ENCODE assay signal across 1 cellular context in the genomic region with DNA sequence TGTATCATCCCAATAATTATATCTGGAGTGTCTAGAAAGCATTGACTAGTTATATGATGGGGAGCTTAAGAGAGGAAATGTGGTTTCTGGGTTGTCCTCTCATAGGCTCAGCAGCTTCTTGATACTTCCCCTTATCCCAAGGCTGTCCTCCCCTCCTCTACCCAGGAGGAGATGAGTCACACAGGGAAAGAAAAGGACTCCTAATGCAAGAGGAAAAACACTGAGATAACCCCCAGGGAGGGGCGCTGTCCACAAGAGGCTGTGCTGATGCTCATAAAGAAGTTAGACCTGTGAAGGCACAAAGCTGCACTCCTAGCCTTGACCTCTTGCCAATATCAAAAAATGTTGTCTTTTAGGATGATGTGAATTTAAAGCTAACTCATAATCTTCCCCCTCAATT.
TF ChIP-seq lines count a peak whose summit lies in the region.

No MANE protein-coding gene starts in this region.

TF ChIP-seq in PFSK-1, 5 proteins besides CTCF, POLR2A, EP300 and RAD21 (continued from another document):
- TF ChIP-seq, protein P1, sequence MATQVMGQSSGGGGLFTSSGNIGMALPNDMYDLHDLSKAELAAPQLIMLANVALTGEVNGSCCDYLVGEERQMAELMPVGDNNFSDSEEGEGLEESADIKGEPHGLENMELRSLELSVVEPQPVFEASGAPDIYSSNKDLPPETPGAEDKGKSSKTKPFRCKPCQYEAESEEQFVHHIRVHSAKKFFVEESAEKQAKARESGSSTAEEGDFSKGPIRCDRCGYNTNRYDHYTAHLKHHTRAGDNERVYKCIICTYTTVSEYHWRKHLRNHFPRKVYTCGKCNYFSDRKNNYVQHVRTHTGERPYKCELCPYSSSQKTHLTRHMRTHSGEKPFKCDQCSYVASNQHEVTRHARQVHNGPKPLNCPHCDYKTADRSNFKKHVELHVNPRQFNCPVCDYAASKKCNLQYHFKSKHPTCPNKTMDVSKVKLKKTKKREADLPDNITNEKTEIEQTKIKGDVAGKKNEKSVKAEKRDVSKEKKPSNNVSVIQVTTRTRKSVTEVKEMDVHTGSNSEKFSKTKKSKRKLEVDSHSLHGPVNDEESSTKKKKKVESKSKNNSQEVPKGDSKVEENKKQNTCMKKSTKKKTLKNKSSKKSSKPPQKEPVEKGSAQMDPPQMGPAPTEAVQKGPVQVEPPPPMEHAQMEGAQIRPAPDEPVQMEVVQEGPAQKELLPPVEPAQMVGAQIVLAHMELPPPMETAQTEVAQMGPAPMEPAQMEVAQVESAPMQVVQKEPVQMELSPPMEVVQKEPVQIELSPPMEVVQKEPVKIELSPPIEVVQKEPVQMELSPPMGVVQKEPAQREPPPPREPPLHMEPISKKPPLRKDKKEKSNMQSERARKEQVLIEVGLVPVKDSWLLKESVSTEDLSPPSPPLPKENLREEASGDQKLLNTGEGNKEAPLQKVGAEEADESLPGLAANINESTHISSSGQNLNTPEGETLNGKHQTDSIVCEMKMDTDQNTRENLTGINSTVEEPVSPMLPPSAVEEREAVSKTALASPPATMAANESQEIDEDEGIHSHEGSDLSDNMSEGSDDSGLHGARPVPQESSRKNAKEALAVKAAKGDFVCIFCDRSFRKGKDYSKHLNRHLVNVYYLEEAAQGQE (IDR thresholded peaks at IDR 0.05; ENCODE audit: insufficient read depth in 1 of 2, low read depth in 2 of 2, low read length in 2 of 2): peak; percentile 81 to 92
